9 cellular contexts compared by ENCODE assay signal in the genomic region with DNA sequence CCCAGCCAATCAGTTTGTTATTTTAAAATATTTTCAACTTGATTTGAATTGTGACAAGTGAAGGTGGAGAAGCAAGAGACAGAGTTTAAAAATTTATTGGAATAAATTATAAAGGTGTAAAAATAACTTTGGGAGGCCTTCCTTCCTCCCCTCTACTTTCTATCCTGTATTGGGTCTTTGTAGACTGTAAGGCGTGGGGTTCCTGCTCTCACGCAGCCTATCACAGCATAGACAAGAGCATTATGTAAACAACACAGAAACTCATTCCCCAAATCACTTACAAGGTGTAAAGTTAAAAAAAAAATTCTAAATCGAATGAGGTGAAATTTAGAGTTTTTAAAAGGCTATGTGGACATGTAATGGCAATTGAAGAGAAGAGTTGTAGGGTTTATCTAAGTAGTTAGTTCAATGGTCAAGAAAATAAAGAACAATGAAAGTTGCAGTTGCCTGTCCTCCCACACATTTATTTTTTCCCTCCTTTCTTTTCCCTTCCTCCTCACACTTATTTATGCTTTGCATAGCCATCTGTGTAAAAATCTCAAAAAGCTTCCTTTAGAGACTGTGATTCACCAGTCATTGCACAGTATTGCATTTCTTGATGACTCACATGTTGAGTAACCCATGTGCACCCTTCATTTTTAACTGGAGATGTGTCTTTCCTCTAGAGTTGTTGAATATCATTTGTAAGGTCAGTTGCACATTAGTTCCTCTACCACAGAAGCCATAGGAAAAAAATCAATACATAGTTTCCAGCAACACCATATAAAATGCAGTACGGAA.
DNase-seq lines count a peak whose midpoint lies in the region; ATAC-seq and TF ChIP-seq lines count a peak whose summit lies in the region.
"Had no signal": no experiment of that assay in that cellular context is flagged by ENCODE, and none has a peak within 500 bp of the region (broad histone marks: within the 10 kb centered on the region; RNA-seq: fewer than 3 reads in every experiment).

No MANE protein-coding gene starts in this region.

- no peaks in the 10 kb centered on the region for H3K27me3 Mint-ChIP-seq in CD4-positive, CD25-positive, alpha-beta regulatory T cell
- no peaks in the 10 kb centered on the region for H3K27me3 Mint-ChIP-seq in activated naive CD8-positive, alpha-beta T cell treated with anti-CD3 and anti-CD28 coated beads for 36 hours

- H2BK12ac ChIP-seq in mesenchymal stem cell (ENCODE audit: low read length in 2 of 2), result no peak overlapping the region

- H3K4ac ChIP-seq in mesenchymal stem cell (ENCODE audit: low read depth in 1 of 2, low read length in 2 of 2), result no peak overlapping the region

- intact Hi-C loops in posterior vena cava (cut with DNase I), result no loop called here

- peak overlapping the region in 1 of 2 experiments; percentile 70 for H3K18ac ChIP-seq in mesenchymal stem cell (ENCODE audit: low read depth in 1 of 2, low read length in 2 of 2)

- H3K4me3 Mint-ChIP-seq in CD4-positive, CD25-positive, alpha-beta regulatory T cell, result no peak overlapping the region
- no peak overlapping the region for H3K4me3 Mint-ChIP-seq in activated naive CD8-positive, alpha-beta T cell treated with anti-CD3 and anti-CD28 coated beads for 36 hours

- no peak for TF ChIP-seq RAD21 in Ishikawa (IDR thresholded peaks at IDR 0.05; ENCODE audit: low read depth)

- peaks cover 9% of the 10 kb centered on the region for H3K36me3 ChIP-seq in CD4-positive, CD25-positive, alpha-beta regulatory T cell (ENCODE audit: control insufficient read depth, insufficient read depth, low read length)
- H3K36me3 ChIP-seq in mesenchymal stem cell (ENCODE audit: control insufficient read depth in 1 of 2, insufficient read depth in 2 of 2, low read depth in 1 of 2, low read length in 2 of 2), result peaks cover 0 to 12% of the 10 kb centered on the region in 2 experiments

- H3K9ac ChIP-seq in mesenchymal stem cell (ENCODE audit: low read length), result peak overlapping the region; percentile 46

- no peak overlapping the region for H2BK5ac ChIP-seq in mesenchymal stem cell (ENCODE audit: low read depth, low read length, poor library complexity, severe bottlenecking)

- no peak overlapping the region for H2BK15ac ChIP-seq in mesenchymal stem cell (ENCODE audit: low read depth, poor library complexity, severe bottlenecking)

- TF ChIP-seq EP300 in Ishikawa (IDR thresholded peaks at IDR 0.05; ENCODE audit: borderline replicate concordance), result no peak

- no peaks in the 10 kb centered on the region for H3K27me3 ChIP-seq in CD4-positive, CD25-positive, alpha-beta regulatory T cell (ENCODE audit: control insufficient read depth, insufficient read depth, low read length)
- no peaks in the 10 kb centered on the region for H3K27me3 ChIP-seq in mesenchymal stem cell (ENCODE audit: control insufficient read depth in 1 of 2, insufficient read depth in 1 of 2, low read length in 2 of 2)

- peak overlapping the region; percentile 2 for H2BK120ac ChIP-seq in mesenchymal stem cell (ENCODE audit: low read depth, low read length)

- H3K4me1 Mint-ChIP-seq in CD4-positive, CD25-positive, alpha-beta regulatory T cell, result peaks cover 2 to 14% (median 13%) of the 10 kb centered on the region in 4 donors
- peaks cover 32% of the 10 kb centered on the region for H3K4me1 Mint-ChIP-seq in activated naive CD8-positive, alpha-beta T cell treated with anti-CD3 and anti-CD28 coated beads for 36 hours

- no CpG with 5 or more reads among the region's 4 CpGs for WGBS in mesenchymal stem cell

- no peak overlapping the region for H3K23ac ChIP-seq in mesenchymal stem cell (ENCODE audit: low read length in 2 of 2)

- no peak overlapping the region for H3K4me2 ChIP-seq in mesenchymal stem cell (ENCODE audit: low read length, poor library complexity, severe bottlenecking)

- H3K4me1 ChIP-seq in CD4-positive, CD25-positive, alpha-beta regulatory T cell (ENCODE audit: control insufficient read depth, insufficient read depth, low read length, poor library complexity, severe bottlenecking), result no peaks in the 10 kb centered on the region
- H3K4me1 ChIP-seq in mesenchymal stem cell (ENCODE audit: control insufficient read depth, insufficient read depth, low read depth, low read length), result peaks cover 3% of the 10 kb centered on the region

- no peak overlapping the region for H3K14ac ChIP-seq in mesenchymal stem cell (ENCODE audit: low read length in 2 of 2)

- peak in 1 of 3 donors; percentile 5 for DNase-seq in CD4-positive, CD25-positive, alpha-beta regulatory T cell
- no peak for DNase-seq in activated naive CD8-positive, alpha-beta T cell treated with anti-CD3 and anti-CD28 coated beads for 36 hours
- peak; percentile 97 for DNase-seq in mesenchymal stem cell
- DNase-seq in islet precursor cell, result no peak
- no peak for DNase-seq in posterior vena cava (ENCODE audit: low spot score)
- no peak for DNase-seq in NK-92 (lab: John Stamatoyannopoulos, UW; ENCODE audit: unreplicated experiment)
- DNase-seq: cortex of kidney had no signal

- H3K36me3 Mint-ChIP-seq in CD4-positive, CD25-positive, alpha-beta regulatory T cell, result peaks cover 21% of the 10 kb centered on the region
- peaks cover 28% of the 10 kb centered on the region for H3K36me3 Mint-ChIP-seq in activated naive CD8-positive, alpha-beta T cell treated with anti-CD3 and anti-CD28 coated beads for 36 hours

- H3K27ac Mint-ChIP-seq in CD4-positive, CD25-positive, alpha-beta regulatory T cell, result no peak overlapping the region
- peak overlapping the region; percentile 84 for H3K27ac Mint-ChIP-seq in activated naive CD8-positive, alpha-beta T cell treated with anti-CD3 and anti-CD28 coated beads for 36 hours

- no peak overlapping the region for H4K8ac ChIP-seq in mesenchymal stem cell (ENCODE audit: low read length)

- no peaks in the 10 kb centered on the region for H3K9me3 ChIP-seq in CD4-positive, CD25-positive, alpha-beta regulatory T cell (ENCODE audit: control insufficient read depth in 2 of 2, low read length in 2 of 2)
- H3K9me3 ChIP-seq in mesenchymal stem cell (ENCODE audit: control insufficient read depth, low read length), result no peaks in the 10 kb centered on the region

- peak; percentile 34 to 58 for ATAC-seq in CD4-positive, CD25-positive, alpha-beta regulatory T cell (ENCODE audit: low read depth in 2 of 2)
- no peak for ATAC-seq in HG03571 (IDR thresholded peaks at IDR 0.05; ENCODE audit: unreplicated experiment)

- no peak overlapping the region for H3K27ac ChIP-seq in CD4-positive, CD25-positive, alpha-beta regulatory T cell (ENCODE audit: insufficient read depth, low read length, poor library complexity, severe bottlenecking)
- peak overlapping the region; percentile 73 for H3K27ac ChIP-seq in mesenchymal stem cell (ENCODE audit: low read length, poor library complexity, severe bottlenecking)

- no peak overlapping the region for H2AK5ac ChIP-seq in mesenchymal stem cell (ENCODE audit: low read length, severe bottlenecking)

- H4K91ac ChIP-seq in mesenchymal stem cell (ENCODE audit: low read length), result no peak overlapping the region

- H3K79me1 ChIP-seq in mesenchymal stem cell (replicated peaks; ENCODE audit: low read length, poor library complexity, severe bottlenecking), result peaks cover 6% of the 10 kb centered on the region

- no peak overlapping the region for H3K4me3 ChIP-seq in CD4-positive, CD25-positive, alpha-beta regulatory T cell (ENCODE audit: low read depth, low read length)
- no peak overlapping the region for H3K4me3 ChIP-seq in mesenchymal stem cell (ENCODE audit: insufficient read depth in 1 of 2, low read depth in 1 of 2, low read length in 2 of 2)

- no peak overlapping the region for H2AFZ ChIP-seq in mesenchymal stem cell (ENCODE audit: low read depth, low read length)

- no peaks in the 10 kb centered on the region for H3K9me3 Mint-ChIP-seq in CD4-positive, CD25-positive, alpha-beta regulatory T cell
- peaks cover 4% of the 10 kb centered on the region for H3K9me3 Mint-ChIP-seq in activated naive CD8-positive, alpha-beta T cell treated with anti-CD3 and anti-CD28 coated beads for 36 hours

TF ChIP-seq in Ishikawa, 13 proteins besides CTCF, POLR2A, EP300 and RAD21:
- TF ChIP-seq ZBTB7A (IDR thresholded peaks at IDR 0.05; ENCODE audit: low read depth), result no peak
- TF ChIP-seq, protein P1, sequence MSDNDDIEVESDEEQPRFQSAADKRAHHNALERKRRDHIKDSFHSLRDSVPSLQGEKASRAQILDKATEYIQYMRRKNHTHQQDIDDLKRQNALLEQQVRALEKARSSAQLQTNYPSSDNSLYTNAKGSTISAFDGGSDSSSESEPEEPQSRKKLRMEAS (IDR thresholded peaks at IDR 0.05), result 0 out of 2 replicates have a peak, but pooled peaks have one; percentile 26
- TF ChIP-seq CEBPB (IDR thresholded peaks at IDR 0.05), result peak; percentile 85
